Comparison of ENCODE assay signal across 11 cellular contexts in the genomic region with DNA sequence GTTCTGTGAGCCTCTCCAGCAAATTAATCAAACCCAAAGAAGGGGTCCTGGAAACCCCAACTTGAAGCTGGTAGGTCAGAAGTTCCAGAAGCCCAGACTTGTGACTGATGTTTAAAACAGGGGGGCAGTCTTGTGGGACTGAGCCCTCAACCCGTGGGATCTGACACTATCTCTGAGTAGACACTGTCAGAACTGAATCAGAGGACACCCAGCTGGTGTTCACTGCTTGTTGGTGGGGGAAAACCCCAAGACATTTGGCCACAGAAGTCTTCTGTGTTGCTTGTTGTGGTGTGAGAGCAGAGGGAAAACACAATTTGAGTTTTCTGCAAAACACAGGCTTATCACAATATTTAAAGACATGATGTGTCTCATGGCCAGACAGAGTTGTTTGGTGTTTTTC. TPM values are rescaled to one million over a fixed set of nuclear protein-coding genes. Genes with fewer than 3 reads are reported as not detected.
A peak's percentile ranks its signal among the peaks of the same experiment; 100 is the strongest.
DNase-seq lines count a peak whose midpoint lies in the region; ATAC-seq and TF ChIP-seq lines count a peak whose summit lies in the region.
"Had no signal": no experiment of that assay in that cellular context is flagged by ENCODE, and none has a peak within 500 bp of the region (broad histone marks: within the 10 kb centered on the region; RNA-seq: fewer than 3 reads in every experiment).

No MANE protein-coding gene starts in this region.

- peak; percentile 87 for ATAC-seq in GM21390 (IDR thresholded peaks at IDR 0.05; ENCODE audit: unreplicated experiment)
- peak; percentile 68 for ATAC-seq in HG03558 (IDR thresholded peaks at IDR 0.05; ENCODE audit: extremely low read depth, unreplicated experiment)

- TF ChIP-seq CTCF in glutamatergic neuron (IDR thresholded peaks at IDR 0.05; ENCODE audit: partially characterized antibody, unreplicated experiment) = no peak

- peaks cover 1% of the 10 kb centered on the region for H3K27me3 Mint-ChIP-seq in glutamatergic neuron (ENCODE audit: unreplicated experiment)

- DNase-seq in Ammon's horn (ENCODE audit: low spot score) (peak; percentile 22), glutamatergic neuron (no peak), NCI-H1092 treated with DMSO at 0.1 percent for 48 hours (lab: John Stamatoyannopoulos, UW) (no peak), NCI-H2107 treated with DMSO at 0.1 percent for 48 hours (lab: John Stamatoyannopoulos, UW; ENCODE audit: unreplicated experiment) (no peak), SIG-M5 treated with dmso at 0.1 percent for 504 hours (lab: John Stamatoyannopoulos, UW; ENCODE audit: unreplicated experiment) (no peak), ACHN (no peak)
- DNase-seq: activated CD8-positive, alpha-beta memory T cell treated with anti-CD3 and anti-CD28 coated beads, Interleukin-2, amount 50 U/mL, for 48 hours; AML-193; NCI-H1417 treated with DMSO at 0.1 percent for 48 hours had no signal

- H3K27ac Mint-ChIP-seq in glutamatergic neuron (ENCODE audit: unreplicated experiment) = peak overlapping the region; percentile 22

- no peaks in the 10 kb centered on the region for H3K36me3 Mint-ChIP-seq in glutamatergic neuron (ENCODE audit: unreplicated experiment)

- peaks cover 26% of the 10 kb centered on the region for H3K4me1 Mint-ChIP-seq in glutamatergic neuron (ENCODE audit: low read depth, unreplicated experiment)

- H3K4me3 Mint-ChIP-seq in glutamatergic neuron (ENCODE audit: unreplicated experiment) = no peak overlapping the region

- H3K9me3 Mint-ChIP-seq in glutamatergic neuron (ENCODE audit: unreplicated experiment) = no peaks in the 10 kb centered on the region

- in situ Hi-C loops in ACHN (cut with HindIII; ENCODE audit: low pct_ligation_motif_present, low pct_unique_long_range_greater_than_20kb, low sequenced_read_pairs) = no loop called here

RNA-seq across cellular contexts. Expression of gene KIF13A, which starts 29.9 kb away (rescaled TPM):
- total RNA-seq in glutamatergic neuron (ENCODE audit: unreplicated experiment) = 26.7 TPM
